8 cellular contexts compared by ENCODE assay signal in the genomic region with DNA sequence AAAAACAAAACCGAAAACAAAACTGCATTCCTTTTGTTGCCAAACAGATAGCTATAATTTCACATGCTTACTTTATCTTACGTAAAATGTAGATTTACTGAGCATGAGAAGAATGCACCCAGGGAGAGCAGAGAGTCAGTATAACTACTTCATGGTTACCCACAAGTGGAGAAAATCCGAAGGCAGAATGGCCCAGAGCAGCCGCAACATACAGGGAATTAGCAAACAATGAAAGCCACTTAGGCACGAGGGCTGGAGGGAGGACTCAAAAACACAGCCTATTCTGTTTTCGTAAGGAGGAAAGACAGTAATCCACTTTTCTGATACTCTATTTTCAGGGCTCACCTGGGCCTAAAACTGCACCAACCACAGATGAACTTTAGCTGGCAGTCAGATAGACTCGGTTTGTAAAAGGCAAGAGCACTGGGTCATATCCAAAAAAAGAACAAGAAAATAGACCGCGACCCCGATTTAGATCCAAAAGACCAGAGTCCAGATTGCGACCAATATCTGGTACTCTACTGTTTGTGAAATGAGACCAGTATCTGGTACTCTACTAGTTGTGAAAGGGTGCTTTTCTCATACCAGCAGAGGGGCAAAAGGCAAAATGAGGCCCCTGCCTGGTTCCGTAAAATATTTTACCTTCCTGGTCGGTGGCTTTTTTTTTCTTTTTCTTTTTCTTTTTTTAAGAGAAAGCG. TPM values are rescaled to one million over a fixed set of nuclear protein-coding genes. Genes with fewer than 3 reads are reported as not detected.
DNase-seq lines count a peak whose midpoint lies in the region; ATAC-seq and TF ChIP-seq lines count a peak whose summit lies in the region.

No MANE protein-coding gene starts in this region.

- H3K9me3 ChIP-seq in T-helper 17 cell (ENCODE audit: control insufficient read depth, low read length, poor library complexity, severe bottlenecking) (no peaks in the 10 kb centered on the region), sigmoid colon (no peaks in the 10 kb centered on the region)

- TF ChIP-seq POLR2A in GM18505 (IDR thresholded peaks at IDR 0.05; ENCODE audit: borderline replicate concordance, extremely low read depth, insufficient read depth, insufficient read length), result no peak
- TF ChIP-seq POLR2A in sigmoid colon (IDR thresholded peaks at IDR 0.05), result no peak

- H3K27me3 ChIP-seq in sigmoid colon, result no peaks in the 10 kb centered on the region

- peak overlapping the region; percentile 87 for H3K4me3 ChIP-seq in fibroblast of villous mesenchyme (ENCODE audit: low read depth, low read length)
- peak overlapping the region; percentile 74 to 98 (median 92) for H3K4me3 ChIP-seq in sigmoid colon

- H3K27ac ChIP-seq in sigmoid colon, result peak overlapping the region; percentile 97 to 99 (median 98)

- peak; percentile 23 for ATAC-seq in GM18505 (IDR thresholded peaks at IDR 0.05; ENCODE audit: unreplicated experiment)
- ATAC-seq in HG02642 (IDR thresholded peaks at IDR 0.05; ENCODE audit: poor library complexity, unreplicated experiment), result peak; percentile 16
- ATAC-seq in T-helper 17 cell, result no peak

- H3K36me3 ChIP-seq in sigmoid colon, result no peaks in the 10 kb centered on the region

- no peak for DNase-seq in T-helper 17 cell
- peak; percentile 91 for DNase-seq in fibroblast of villous mesenchyme (ENCODE audit: low read depth)
- peak; percentile 60 for DNase-seq in sigmoid colon
- no peak for DNase-seq in HUDEP-2 (lab: John Stamatoyannopoulos, UW; ENCODE audit: unreplicated experiment in 76 of 76)
- no peak for DNase-seq in stimulated activated CD4-positive, alpha-beta T cell treated with anti-CD3 and anti-CD28 coated beads, Interleukin-4, amount 100 ng/mL, for 24 hours
- DNase-seq in superior temporal gyrus (ENCODE audit: extremely low spot score), result no peak

- H3K27me3 Mint-ChIP-seq in T-helper 17 cell, result peaks cover 5% of the 10 kb centered on the region

- peak overlapping the region; percentile 98 for H3K4me3 Mint-ChIP-seq in T-helper 17 cell

- no peak for TF ChIP-seq CTCF in fibroblast of villous mesenchyme (IDR thresholded peaks at IDR 0.05; ENCODE audit: insufficient read depth, low read depth, low read length)
- TF ChIP-seq CTCF in sigmoid colon (IDR thresholded peaks at IDR 0.05), result no peak

- intact Hi-C loops in sigmoid colon (cut with DNase I), result loop anchor here (10.0 kb wide), 1 partner anchor 452 kb away; no protein-coding TSS in a partner anchor

- H3K4me1 ChIP-seq in sigmoid colon, result peaks cover 0 to 70% (median 63%) of the 10 kb centered on the region in 4 donors

- peak overlapping the region; percentile 97 for H3K27ac Mint-ChIP-seq in T-helper 17 cell

- WGBS in sigmoid colon, 2 donors, result 17 to 24% methylated on average over 14 of the region's 14 CpGs

- peaks cover 47% of the 10 kb centered on the region for H3K4me1 Mint-ChIP-seq in T-helper 17 cell

- H3K36me3 Mint-ChIP-seq in T-helper 17 cell (ENCODE audit: low read depth), result no peaks in the 10 kb centered on the region

- no peak for TF ChIP-seq EP300 in sigmoid colon (IDR thresholded peaks at IDR 0.05)

RNA-seq across cellular contexts. Expression of a gene that starts 1.3 kb away (rescaled TPM):
- total RNA-seq in T-helper 17 cell, result 10 to 100 TPM; 30.6 to 47.1 TPM
- total RNA-seq in fibroblast of villous mesenchyme, result 9.9 and 10.3 TPM in 2 replicates
- 10 to 100 TPM; 11.4 to 22.4 (median 15.3) TPM for total RNA-seq in sigmoid colon
- 1 to 10 TPM; 1.2 to 8.6 (median 1.6) TPM for polyA plus RNA-seq in sigmoid colon

RNA-seq across cellular contexts. Expression of a gene that starts 16.7 kb away (rescaled TPM):
- total RNA-seq in T-helper 17 cell, result not detected
- total RNA-seq in fibroblast of villous mesenchyme, result 0.43 and 0.64 TPM in 2 replicates
- total RNA-seq in sigmoid colon, result 1 to 10 TPM in 1 of 4 donors, under 1 TPM in 3; 0.36 to 1.1 (median 0.61) TPM
- under 1 TPM in 1 of 3 donors, not detected in 2; 0.09 TPM for polyA plus RNA-seq in sigmoid colon

Comparison
In these comparisons a context has a peak if more than half of its experiments do, and no peak if none do; other contexts are left out.
1. DNase-seq: peak in fibroblast of villous mesenchyme (single experiment) and sigmoid colon (single experiment); none in T-helper 17 cell (0 of 3), HUDEP-2 (0 of 76), stimulated activated CD4-positive, alpha-beta T cell treated with anti-CD3 and anti-CD28 coated beads, Interleukin-4, amount 100 ng/mL, for 24 hours (single experiment) and superior temporal gyrus (single experiment).